Comparison of ENCODE assay signal across 8 cellular contexts in the genomic region with DNA sequence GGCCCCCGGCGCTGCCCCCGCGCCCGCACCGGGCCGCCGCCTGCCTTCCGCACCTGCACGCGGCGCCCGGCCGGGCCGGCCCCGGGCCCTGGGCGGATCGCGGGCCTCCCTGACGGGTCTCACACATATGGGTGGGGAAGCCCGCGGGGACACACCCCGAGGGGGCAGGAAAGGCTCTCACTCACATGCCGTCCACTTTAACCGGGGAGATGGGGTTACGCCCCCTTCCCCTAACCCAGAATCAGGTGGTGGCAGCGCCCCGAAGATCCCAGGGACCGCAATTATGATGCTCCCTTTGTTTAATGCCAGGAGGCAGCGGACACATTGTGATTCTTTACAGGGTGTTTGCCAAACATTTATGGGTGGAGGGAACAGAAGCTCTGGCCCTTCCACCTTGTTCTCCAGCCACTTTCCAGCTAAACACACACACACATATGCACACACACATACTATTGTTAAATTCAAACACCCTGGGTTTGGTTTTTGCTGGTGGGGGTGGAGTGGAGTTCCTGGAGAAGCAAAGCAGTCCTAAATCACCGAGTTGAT. TPM values are rescaled to one million over a fixed set of nuclear protein-coding genes. Genes with fewer than 3 reads are reported as not detected.
DNase-seq lines count a peak whose midpoint lies in the region; ATAC-seq and TF ChIP-seq lines count a peak whose summit lies in the region.

No MANE protein-coding gene starts in this region.

- H3K4me2 ChIP-seq in neural cell (ENCODE audit: low read length): peak overlapping the region; percentile 85

- no peak for TF ChIP-seq EP300 in neural cell (conservative IDR thresholded peaks at IDR 0.05; ENCODE audit: poor library complexity, severe bottlenecking)

- peaks cover 34% of the 10 kb centered on the region for H3K36me3 Mint-ChIP-seq in CD4-positive, alpha-beta T cell (ENCODE audit: low read depth)

- H3K27ac Mint-ChIP-seq in CD4-positive, alpha-beta T cell: peak overlapping the region; percentile 95

- H3K4me3 Mint-ChIP-seq in CD4-positive, alpha-beta T cell: peak overlapping the region; percentile 86

- no peaks in the 10 kb centered on the region for H3K36me3 ChIP-seq in KOPT-K1 (ENCODE audit: insufficient read depth, low read length)
- H3K36me3 ChIP-seq in colonic mucosa: no peaks in the 10 kb centered on the region
- no peaks in the 10 kb centered on the region for H3K36me3 ChIP-seq in neural cell (ENCODE audit: insufficient read depth, low read length)

- peaks cover 64% of the 10 kb centered on the region for H3K4me1 Mint-ChIP-seq in CD4-positive, alpha-beta T cell (ENCODE audit: low read depth)

- H4K20me1 ChIP-seq in neural cell (ENCODE audit: insufficient read depth): no peaks in the 10 kb centered on the region

- H2AFZ ChIP-seq in neural cell (ENCODE audit: low read depth, low read length): peak overlapping the region; percentile 91

- H3K27ac ChIP-seq in CD4-positive, alpha-beta T cell (ENCODE audit: low read depth, low read length): peak overlapping the region; percentile 86
- H3K27ac ChIP-seq in KOPT-K1 (ENCODE audit: low read depth, low read length, poor library complexity, severe bottlenecking) (peak overlapping the region; percentile 79), colonic mucosa (peak overlapping the region; percentile 49), neural cell (ENCODE audit: low read length) (peak overlapping the region; percentile 73)

- no peaks in the 10 kb centered on the region for H3K27me3 Mint-ChIP-seq in CD4-positive, alpha-beta T cell

- no peaks in the 10 kb centered on the region for H3K9me3 Mint-ChIP-seq in CD4-positive, alpha-beta T cell

- intact Hi-C loops in CD4-positive, alpha-beta T cell (cut with DNase I, micrococcal nuclease): loop anchor here (1.0 to 5.0 kb wide), 8 partner anchors 44 to 198 kb away; no protein-coding TSS in a partner anchor
- intact Hi-C loops in colonic mucosa (cut with DNase I): loop anchor here (2.0 to 5.0 kb wide), 2 partner anchors 120 to 199 kb away; no protein-coding TSS in a partner anchor

- POLR2A ChIA-PET in CD4-positive, alpha-beta T cell (lab: Charles Lee): interaction anchor here (0.7 to 20.5 kb wide), 25 partner anchors 12 to 198 kb away, joined by 3 to 754 read pairs (median 6); partner anchors contain the start of genes HSPD1 and HSPE1

- ATAC-seq in CD4-positive, alpha-beta T cell (ENCODE audit: poor library complexity): no peak
- no peak for ATAC-seq in HG03442 (IDR thresholded peaks at IDR 0.05; ENCODE audit: unreplicated experiment)

- no peaks in the 10 kb centered on the region for H3K27me3 ChIP-seq in CD4-positive, alpha-beta T cell (ENCODE audit: control insufficient read depth, insufficient read depth, low read length)
- H3K27me3 ChIP-seq in colonic mucosa: no peaks in the 10 kb centered on the region
- no peaks in the 10 kb centered on the region for H3K27me3 ChIP-seq in neural cell (ENCODE audit: insufficient read depth, low read depth, low read length)

- TF ChIP-seq RAD21 in neural cell (conservative IDR thresholded peaks at IDR 0.05): no peak

- no peaks in the 10 kb centered on the region for H3F3A ChIP-seq in neural cell (ENCODE audit: insufficient read depth, low read length, poor library complexity, severe bottlenecking)

- CTCF ChIA-PET in CD4-positive, alpha-beta T cell (lab: Charles Lee): interaction anchor here (0.6 to 8.1 kb wide), 20 partner anchors 9 to 200 kb away, joined by 3 to 69 read pairs (median 4); no protein-coding TSS in a partner anchor

- TF ChIP-seq CTCF in CD4-positive, alpha-beta T cell (IDR thresholded peaks at IDR 0.05): no peak
- TF ChIP-seq CTCF in colonic mucosa (IDR thresholded peaks at IDR 0.05) (no peak), neural cell (IDR thresholded peaks at IDR 0.05; ENCODE audit: poor library complexity, severe bottlenecking) (no peak)

- peak overlapping the region; percentile 59 for H3K4me3 ChIP-seq in colonic mucosa
- H3K4me3 ChIP-seq in neural cell (ENCODE audit: low read length): peak overlapping the region; percentile 74

- peak overlapping the region; percentile 64 to 76 for H3K9ac ChIP-seq in colonic mucosa (ENCODE audit: low read depth in 2 of 2, low read length in 2 of 2)
- H3K9ac ChIP-seq in neural cell (ENCODE audit: low read length): peak overlapping the region; percentile 82

- H3K4me1 ChIP-seq in colonic mucosa: no peaks in the 10 kb centered on the region

- no peaks in the 10 kb centered on the region for H3K79me2 ChIP-seq in neural cell (replicated peaks; ENCODE audit: insufficient read depth, low read length)

- no peaks in the 10 kb centered on the region for H3K9me3 ChIP-seq in CD4-positive, alpha-beta T cell (ENCODE audit: control insufficient read depth, low read length)
- H3K9me3 ChIP-seq in KOPT-K1 (ENCODE audit: insufficient read depth, low read length, poor library complexity, severe bottlenecking) (no peaks in the 10 kb centered on the region), colonic mucosa (no peaks in the 10 kb centered on the region), neural cell (ENCODE audit: low read length) (no peaks in the 10 kb centered on the region)

- H3K9me2 ChIP-seq in neural cell (ENCODE audit: insufficient read depth, low read length): no peaks in the 10 kb centered on the region

- no peak for DNase-seq in CD4-positive, alpha-beta T cell
- DNase-seq in colonic mucosa: no peak
- DNase-seq in GM03348 (ENCODE audit: low spot score): no peak
- DNase-seq in activated effector memory CD4-positive, alpha-beta T cell treated with Interleukin-2 at 50 U/mL for 16 hours: no peak
- no peak for DNase-seq in NOMO-1 treated with DMSO at 0.1 percent for 48 hours (lab: John Stamatoyannopoulos, UW; ENCODE audit: unreplicated experiment)

TF ChIP-seq in neural cell, 6 proteins besides CTCF, POLR2A, EP300 and RAD21:
- TF ChIP-seq, protein P1, sequence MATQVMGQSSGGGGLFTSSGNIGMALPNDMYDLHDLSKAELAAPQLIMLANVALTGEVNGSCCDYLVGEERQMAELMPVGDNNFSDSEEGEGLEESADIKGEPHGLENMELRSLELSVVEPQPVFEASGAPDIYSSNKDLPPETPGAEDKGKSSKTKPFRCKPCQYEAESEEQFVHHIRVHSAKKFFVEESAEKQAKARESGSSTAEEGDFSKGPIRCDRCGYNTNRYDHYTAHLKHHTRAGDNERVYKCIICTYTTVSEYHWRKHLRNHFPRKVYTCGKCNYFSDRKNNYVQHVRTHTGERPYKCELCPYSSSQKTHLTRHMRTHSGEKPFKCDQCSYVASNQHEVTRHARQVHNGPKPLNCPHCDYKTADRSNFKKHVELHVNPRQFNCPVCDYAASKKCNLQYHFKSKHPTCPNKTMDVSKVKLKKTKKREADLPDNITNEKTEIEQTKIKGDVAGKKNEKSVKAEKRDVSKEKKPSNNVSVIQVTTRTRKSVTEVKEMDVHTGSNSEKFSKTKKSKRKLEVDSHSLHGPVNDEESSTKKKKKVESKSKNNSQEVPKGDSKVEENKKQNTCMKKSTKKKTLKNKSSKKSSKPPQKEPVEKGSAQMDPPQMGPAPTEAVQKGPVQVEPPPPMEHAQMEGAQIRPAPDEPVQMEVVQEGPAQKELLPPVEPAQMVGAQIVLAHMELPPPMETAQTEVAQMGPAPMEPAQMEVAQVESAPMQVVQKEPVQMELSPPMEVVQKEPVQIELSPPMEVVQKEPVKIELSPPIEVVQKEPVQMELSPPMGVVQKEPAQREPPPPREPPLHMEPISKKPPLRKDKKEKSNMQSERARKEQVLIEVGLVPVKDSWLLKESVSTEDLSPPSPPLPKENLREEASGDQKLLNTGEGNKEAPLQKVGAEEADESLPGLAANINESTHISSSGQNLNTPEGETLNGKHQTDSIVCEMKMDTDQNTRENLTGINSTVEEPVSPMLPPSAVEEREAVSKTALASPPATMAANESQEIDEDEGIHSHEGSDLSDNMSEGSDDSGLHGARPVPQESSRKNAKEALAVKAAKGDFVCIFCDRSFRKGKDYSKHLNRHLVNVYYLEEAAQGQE (IDR thresholded peaks at IDR 0.05; ENCODE audit: borderline replicate concordance): peak; percentile 31
- no peak for TF ChIP-seq POLR2AphosphoS5 (IDR thresholded peaks at IDR 0.05)

RNA-seq across cellular contexts. Expression of gene ANKRD44, which starts 0.4 kb away (rescaled TPM):
- 100 to 1,000 TPM; 170 to 186 TPM for total RNA-seq in CD4-positive, alpha-beta T cell
- total RNA-seq in colonic mucosa: 1 to 10 TPM; 7.0 to 7.9 TPM
- 60.2 and 94.3 TPM in 2 replicates for polyA plus RNA-seq in neural cell
- polyA minus RNA-seq in neural cell: 166 and 239 TPM in 2 replicates

Comparison
In these comparisons a context has a peak if more than half of its experiments do, and no peak if none do; other contexts are left out.
1. RNA of gene ANKRD44, which starts 0.4 kb away (total RNA-seq): 170 to 186 TPM in CD4-positive, alpha-beta T cell; 7.0 to 7.9 TPM in colonic mucosa; every median in the first group is over 10 times any median in the second.
2. Peak in every context shown above with its lines, with median percentiles within 50 percentile points of each other: H3K27ac ChIP-seq.